In genomic region chr6:31762878-31763616, GRCh38 we compare ENCODE assay signal across 16 cellular contexts. TPM values are rescaled to one million over a fixed set of nuclear protein-coding genes. Genes with fewer than 3 reads are reported as not detected.
A peak's percentile ranks its signal among the peaks of the same experiment; 100 is the strongest.
DNase-seq lines count a peak whose midpoint lies in the region; ATAC-seq and TF ChIP-seq lines count a peak whose summit lies in the region.
"Had no signal": no experiment of that assay in that cellular context is flagged by ENCODE, and none has a peak within 500 bp of the region (broad histone marks: within the 10 kb centered on the region; RNA-seq: fewer than 3 reads in every experiment).

No MANE protein-coding gene starts in this region.

- H3K4ac ChIP-seq in H9 (ENCODE audit: low read depth, low read length) = no peak overlapping the region

- no peak overlapping the region for H3K4me3 Mint-ChIP-seq in CD14-positive monocyte
- peak overlapping the region in 1 of 2 experiments; percentile 24; a peak in 1 of 5 replicates for H3K4me3 Mint-ChIP-seq in H9
- no peak overlapping the region for H3K4me3 Mint-ChIP-seq in nephron progenitor cell
- H3K4me3 Mint-ChIP-seq: activated naive CD4-positive, alpha-beta T cell treated with anti-CD3 and anti-CD28 coated beads for 36 hours had no signal

- H4K5ac ChIP-seq in H9 (ENCODE audit: insufficient read length, low read depth, low read length) = no peak overlapping the region

- peaks cover 5% of the 10 kb centered on the region for H3K36me3 ChIP-seq in ectodermal cell (ENCODE audit: control insufficient read depth, insufficient read depth, low read length)
- H3K36me3 ChIP-seq: BE2C, MG63 had no signal

- no peak overlapping the region for H2AFZ ChIP-seq in H9 (ENCODE audit: low read length)

- H3K23ac ChIP-seq in H9 (ENCODE audit: insufficient read length, low read depth, low read length) = no peak overlapping the region

- H3K4me1 Mint-ChIP-seq in CD14-positive monocyte (peaks cover 10% of the 10 kb centered on the region), H9 (peaks cover 23 to 27% of the 10 kb centered on the region in 2 experiments), nephron progenitor cell (peaks cover 49% of the 10 kb centered on the region)

- no peak overlapping the region for H2AK5ac ChIP-seq in H9 (ENCODE audit: insufficient read length, low read length)

- no peak overlapping the region for H3K4me3 ChIP-seq in ectodermal cell (ENCODE audit: insufficient read depth, low read depth, low read length)
- H3K4me3 ChIP-seq: body of pancreas, MG63, psoas muscle had no signal

- no peak overlapping the region for H2BK120ac ChIP-seq in H9 (ENCODE audit: low read depth, low read length, poor library complexity, severe bottlenecking)

- no peaks in the 10 kb centered on the region for H3K79me1 ChIP-seq in H9 (ENCODE audit: insufficient read depth, low read depth, low read length, poor library complexity, severe bottlenecking)

- H3K27me3 Mint-ChIP-seq in CD14-positive monocyte (ENCODE audit: low read depth in 3 of 3) (peaks cover under 1 to 11% (median 1%) of the 10 kb centered on the region in 3 donors), H9 (ENCODE audit: low read depth) (no peaks in the 10 kb centered on the region; the same call in none of the 2 replicates), nephron progenitor cell (ENCODE audit: low read depth, poor library complexity) (peaks cover 11% of the 10 kb centered on the region)

- H3K14ac ChIP-seq in H9 (ENCODE audit: insufficient read depth, low read length) = no peak overlapping the region; the same call in 1 of the 2 replicates

- H3K9me3 Mint-ChIP-seq in CD14-positive monocyte (peaks cover 0 to 1% (median 0%) of the 10 kb centered on the region in 7 donors), H9 (no peaks in the 10 kb centered on the region; a peak in 1 of 5 replicates), nephron progenitor cell (no peaks in the 10 kb centered on the region)
- H3K9me3 Mint-ChIP-seq: activated naive CD4-positive, alpha-beta T cell treated with anti-CD3 and anti-CD28 coated beads for 36 hours had no signal

- no peak overlapping the region for H3K9ac ChIP-seq in H9 (ENCODE audit: extremely low read depth, insufficient read length, low read length)

- no peaks in the 10 kb centered on the region for H4K20me1 ChIP-seq in H9 (ENCODE audit: control insufficient read depth, insufficient read depth, insufficient read length)

- H2BK20ac ChIP-seq in H9 (ENCODE audit: low read depth, low read length, poor library complexity, severe bottlenecking) = no peak overlapping the region

- H3K4me2 ChIP-seq in H9 (ENCODE audit: insufficient read depth, insufficient read length, low read length) = no peak overlapping the region

- H3K27ac Mint-ChIP-seq in CD14-positive monocyte (peak overlapping the region in 4 of 7 donors; percentile 10 to 26 (median 18)), H9 (peak overlapping the region; percentile 28 to 93 (median 77); a peak in 5 of 7 replicates), nephron progenitor cell (peak overlapping the region; percentile 33)
- H3K27ac Mint-ChIP-seq: activated naive CD4-positive, alpha-beta T cell treated with anti-CD3 and anti-CD28 coated beads for 36 hours had no signal

- H3K9me3 ChIP-seq in H9 (ENCODE audit: control insufficient read depth, low read depth, low read length) (no peaks in the 10 kb centered on the region), ectodermal cell (ENCODE audit: control insufficient read depth, low read length) (no peaks in the 10 kb centered on the region)
- H3K9me3 ChIP-seq: BE2C, body of pancreas, MG63, psoas muscle had no signal

- ATAC-seq in HG02885 (IDR thresholded peaks at IDR 0.05; ENCODE audit: poor library complexity, unreplicated experiment) = no peak
- ATAC-seq: body of pancreas had no signal

- H3K56ac ChIP-seq in H9 (ENCODE audit: insufficient read length, low read depth, low read length) = no peak overlapping the region

- H3K18ac ChIP-seq in H9 (ENCODE audit: insufficient read length, low read depth, low read length) = no peak overlapping the region

- no peak overlapping the region for H2BK12ac ChIP-seq in H9 (ENCODE audit: insufficient read length, low read depth, low read length)

- intact Hi-C loops in CD14-positive monocyte (cut with micrococcal nuclease) = no loop called here

- no peaks in the 10 kb centered on the region for H3K23me2 ChIP-seq in H9 (ENCODE audit: insufficient read length, low read depth, low read length, poor library complexity, severe bottlenecking)

- no peak overlapping the region for H2BK5ac ChIP-seq in H9 (ENCODE audit: insufficient read length, low read length)

- no peak overlapping the region for H4K91ac ChIP-seq in H9 (ENCODE audit: insufficient read length, low read depth, low read length)

- no peaks in the 10 kb centered on the region for H3K27me3 ChIP-seq in H9 (ENCODE audit: insufficient read depth, low read length)
- no peaks in the 10 kb centered on the region for H3K27me3 ChIP-seq in ectodermal cell (ENCODE audit: control insufficient read depth, insufficient read depth, low read length, poor library complexity, severe bottlenecking)
- H3K27me3 ChIP-seq: BE2C, body of pancreas, MG63 had no signal

- no CpG with 5 or more reads among the region's 8 CpGs for WGBS in H9 (ENCODE audit: extremely low coverage, insufficient read length, low lambda C conversion rate)
- WGBS in ectodermal cell, 2 experiments = 83 to 85% methylated on average over 8 of the region's 8 CpGs

- H4K8ac ChIP-seq in H9 (replicated peaks; ENCODE audit: insufficient read length, low read depth, low read length) = no peak overlapping the region

- no peak overlapping the region for H2BK15ac ChIP-seq in H9 (ENCODE audit: low read depth, low read length)

- H3T11ph ChIP-seq in H9 (ENCODE audit: low read length) = no peak overlapping the region

- H3K27ac ChIP-seq in H9 (ENCODE audit: insufficient read length, low read depth, low read length) = no peak overlapping the region
- H3K27ac ChIP-seq in ectodermal cell (ENCODE audit: insufficient read depth, low read depth, low read length, poor library complexity, severe bottlenecking) = peak overlapping the region; percentile 87
- H3K27ac ChIP-seq: body of pancreas, psoas muscle had no signal

- H3K36me3 Mint-ChIP-seq in CD14-positive monocyte (peaks cover 37 to 55% of the 10 kb centered on the region in 2 donors), H9 (ENCODE audit: insufficient read depth in 1 of 3, low read depth in 3 of 3) (peaks cover 13 to 47% (median 34%) of the 10 kb centered on the region in 3 experiments), nephron progenitor cell (ENCODE audit: low read depth) (peaks cover 49% of the 10 kb centered on the region)

- no peak for DNase-seq in CD14-positive monocyte (ENCODE audit: low spot score)
- DNase-seq in H9 = no peak
- DNase-seq in nephron progenitor cell = no peak
- DNase-seq in AG20443 (ENCODE audit: low spot score) = no peak
- DNase-seq in 8988T = no peak
- DNase-seq in Kasumi-1 (lab: John Stamatoyannopoulos, UW) = no peak
- DNase-seq: activated naive CD4-positive, alpha-beta T cell treated with anti-CD3 and anti-CD28 coated beads for 36 hours; BE2C; body of pancreas; left cardiac atrium; NCI-H187; NCI-H510A treated with DMSO at 0.1 percent for 48 hours; psoas muscle had no signal

- TF ChIP-seq CTCF in CD14-positive monocyte (IDR thresholded peaks at IDR 0.05) (no peak), H9 (conservative IDR thresholded peaks at IDR 0.05) (no peak), nephron progenitor cell (IDR thresholded peaks at IDR 0.05) (no peak)

- no peaks in the 10 kb centered on the region for H3K79me2 ChIP-seq in H9 (ENCODE audit: insufficient read depth, low read length)

- H3K4me1 ChIP-seq in H9 (ENCODE audit: insufficient read depth, low read length) (no peaks in the 10 kb centered on the region), ectodermal cell (ENCODE audit: control insufficient read depth, insufficient read depth, low read length) (peaks cover 22% of the 10 kb centered on the region)
- H3K4me1 ChIP-seq: BE2C, psoas muscle had no signal

RNA-seq across cellular contexts. Expression of gene SAPCD1, which starts 0.6 kb away (rescaled TPM):
- polyA plus RNA-seq in CD14-positive monocyte = not detected
- total RNA-seq in H9 (2021) = 3.2 and 4.3 TPM in 2 replicates
- polyA plus RNA-seq in ectodermal cell (2013, experiment 1 of 4) = 7.1 TPM
- polyA plus RNA-seq in ectodermal cell (2013, experiment 2 of 4) = 12.0 TPM
- polyA plus RNA-seq in ectodermal cell (2013, experiment 3 of 4) = 8.6 TPM
- 8.0 TPM for polyA plus RNA-seq in ectodermal cell (2013, experiment 4 of 4)

RNA-seq across cellular contexts. Expression of gene VWA7, which starts 14.1 kb away (rescaled TPM):
- not detected for polyA plus RNA-seq in CD14-positive monocyte
- total RNA-seq in H9 (2021) = 2.5 TPM in 2 replicates
- 0.63 TPM for polyA plus RNA-seq in ectodermal cell (2013, experiment 1 of 4)
- polyA plus RNA-seq in ectodermal cell (2013, experiment 2 of 4) = 1.5 TPM
- polyA plus RNA-seq in ectodermal cell (2013, experiment 3 of 4) = 0.37 TPM
- polyA plus RNA-seq in ectodermal cell (2013, experiment 4 of 4) = 0.97 TPM

RNA-seq across cellular contexts. Expression of gene MSH5, which starts 23.2 kb away (rescaled TPM):
- 1 to 10 TPM in 1 of 2 donors, under 1 TPM in 1; 0.58 to 1.9 TPM for polyA plus RNA-seq in CD14-positive monocyte
- total RNA-seq in H9 (2021) = 21.5 and 22.4 TPM in 2 replicates
- polyA plus RNA-seq in ectodermal cell (2013, experiment 1 of 4) = 51.6 TPM
- polyA plus RNA-seq in ectodermal cell (2013, experiment 2 of 4) = 46.9 TPM
- polyA plus RNA-seq in ectodermal cell (2013, experiment 3 of 4) = 34.1 TPM
- 44.3 TPM for polyA plus RNA-seq in ectodermal cell (2013, experiment 4 of 4)

RNA-seq across cellular contexts. Expression of gene CLIC1, which starts 26.7 kb away (rescaled TPM):
- 1,000 to 10,000 TPM; 1,196 to 1,304 TPM for polyA plus RNA-seq in CD14-positive monocyte
- 265 and 266 TPM in 2 replicates for total RNA-seq in H9 (2021)
- polyA plus RNA-seq in ectodermal cell (2013, experiment 1 of 4) = 259 TPM
- 256 TPM for polyA plus RNA-seq in ectodermal cell (2013, experiment 2 of 4)
- 192 TPM for polyA plus RNA-seq in ectodermal cell (2013, experiment 3 of 4)
- 213 TPM for polyA plus RNA-seq in ectodermal cell (2013, experiment 4 of 4)

RNA-seq across cellular contexts. Expression of gene VARS1, which starts 32.5 kb away (rescaled TPM):
- polyA plus RNA-seq in CD14-positive monocyte = 10 to 100 TPM; 27.3 to 28.9 TPM
- 148 and 154 TPM in 2 replicates for total RNA-seq in H9 (2021)
- 113 TPM for polyA plus RNA-seq in ectodermal cell (2013, experiment 1 of 4)
- polyA plus RNA-seq in ectodermal cell (2013, experiment 2 of 4) = 95.5 TPM
- 60.3 TPM for polyA plus RNA-seq in ectodermal cell (2013, experiment 3 of 4)
- polyA plus RNA-seq in ectodermal cell (2013, experiment 4 of 4) = 60.5 TPM

Comparison
In these comparisons a context has a peak if more than half of its experiments do, and no peak if none do; other contexts are left out.
1. H3K27ac Mint-ChIP-seq: peak in every context shown above with its lines; median percentile 77 in H9; 33 in nephron progenitor cell; 18 in CD14-positive monocyte.